Comparison of ENCODE assay signal across 8 cellular contexts in the genomic region with DNA sequence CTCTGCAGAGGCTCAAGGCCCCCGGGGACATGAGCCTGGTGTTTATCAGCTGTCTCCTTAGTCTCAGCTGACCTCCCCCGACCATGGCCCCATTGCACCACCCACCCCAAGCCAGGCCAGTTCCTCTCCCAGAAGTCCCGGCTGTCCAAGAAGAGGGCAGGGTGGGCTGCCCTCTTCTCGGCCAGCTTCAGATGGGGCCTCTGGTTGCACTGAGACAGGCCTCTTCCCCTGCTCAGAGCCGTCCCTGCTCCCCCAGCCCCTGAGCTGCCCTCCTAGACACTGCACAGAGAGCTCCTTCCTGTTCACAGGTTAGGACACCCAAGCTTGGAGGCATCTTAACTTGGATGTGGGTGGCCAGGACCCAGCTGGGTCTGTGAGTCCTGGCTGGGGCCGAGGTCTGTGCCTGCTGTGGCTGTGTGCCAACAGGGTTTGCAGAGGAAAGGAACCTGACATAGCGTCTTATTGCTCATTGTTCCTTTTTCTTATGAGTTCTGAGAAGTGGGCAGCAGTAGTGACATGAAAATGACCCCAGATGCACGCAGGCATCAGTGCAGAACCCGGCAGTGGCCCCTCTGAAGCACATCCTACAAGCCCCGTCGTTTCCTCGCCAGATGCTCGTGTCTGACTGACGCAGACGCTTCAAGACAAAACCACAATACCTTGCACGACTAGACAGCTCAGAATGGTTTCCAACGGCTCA. TPM values are rescaled to one million over a fixed set of nuclear protein-coding genes. Genes with fewer than 3 reads are reported as not detected.
DNase-seq lines count a peak whose midpoint lies in the region; TF ChIP-seq lines count a peak whose summit lies in the region.

No MANE protein-coding gene starts in this region.

- H3K36me3 ChIP-seq in kidney epithelial cell (ENCODE audit: control insufficient read depth, insufficient read depth, low read length) = no peaks in the 10 kb centered on the region

- peaks cover 43% of the 10 kb centered on the region for H3K4me1 Mint-ChIP-seq in activated naive CD8-positive, alpha-beta T cell (ENCODE audit: low read depth)

- peak; percentile 47 for DNase-seq in NCI-H1694 treated with DMSO at 0.1 percent for 48 hours (lab: John Stamatoyannopoulos, UW)
- no peak for DNase-seq in NCI-H1694 (lab: John Stamatoyannopoulos, UW)
- peak; percentile 88 for DNase-seq in SIG-M5 treated with dmso at 0.1 percent for 504 hours (lab: John Stamatoyannopoulos, UW; ENCODE audit: unreplicated experiment)
- DNase-seq in kidney epithelial cell (ENCODE audit: low read depth) = no peak
- peak; percentile 53 to 56 for DNase-seq in stimulated activated CD8-positive, alpha-beta memory T cell treated with anti-CD3 and anti-CD28 coated beads, Interleukin-15, amount 100 ng/mL, for 4 hours (ENCODE audit: low read depth in 2 of 2)
- no peak for DNase-seq in NCI-H82 (lab: John Stamatoyannopoulos, UW)
- DNase-seq in GOT3 (lab: John Stamatoyannopoulos, UW) = no peak

- peak overlapping the region; percentile 32 for H3K4me3 ChIP-seq in kidney epithelial cell (ENCODE audit: low read depth, low read length)

- H3K9me3 Mint-ChIP-seq in activated naive CD8-positive, alpha-beta T cell (ENCODE audit: low read depth) = no peaks in the 10 kb centered on the region

- no peaks in the 10 kb centered on the region for H3K27me3 ChIP-seq in kidney epithelial cell (ENCODE audit: control insufficient read depth, insufficient read depth, low read length)

- H3K36me3 Mint-ChIP-seq in activated naive CD8-positive, alpha-beta T cell = peaks cover 2% of the 10 kb centered on the region

- peak overlapping the region; percentile 97 for H3K27ac Mint-ChIP-seq in activated naive CD8-positive, alpha-beta T cell

- peak overlapping the region; percentile 87 for H3K4me3 Mint-ChIP-seq in activated naive CD8-positive, alpha-beta T cell

- no peaks in the 10 kb centered on the region for H3K27me3 Mint-ChIP-seq in activated naive CD8-positive, alpha-beta T cell

- no peak for TF ChIP-seq CTCF in kidney epithelial cell (IDR thresholded peaks at IDR 0.05; ENCODE audit: insufficient read depth, low read length, poor library complexity, severe bottlenecking)

RNA-seq across cellular contexts. Expression of a gene that starts 5.5 kb away (rescaled TPM):
- 60.2 and 73.5 TPM in 2 replicates for total RNA-seq in kidney epithelial cell

RNA-seq across cellular contexts. Expression of a gene that starts 9.6 kb away (rescaled TPM):
- total RNA-seq in kidney epithelial cell = 12.0 and 14.8 TPM in 2 replicates

RNA-seq across cellular contexts. Expression of a gene that starts 20.7 kb away (rescaled TPM):
- 0.33 and 1.1 TPM in 2 replicates for total RNA-seq in kidney epithelial cell

RNA-seq across cellular contexts. Expression of a gene that starts 53.6 kb away (rescaled TPM):
- 27.2 and 33.6 TPM in 2 replicates for total RNA-seq in kidney epithelial cell

RNA-seq across cellular contexts. Expression of a gene that starts 59.9 kb away (rescaled TPM):
- 21.1 and 34.8 TPM in 2 replicates for total RNA-seq in kidney epithelial cell

Comparison
In these comparisons a context has a peak if more than half of its experiments do, and no peak if none do; other contexts are left out.
1. DNase-seq: peak in NCI-H1694 treated with DMSO at 0.1 percent for 48 hours (single experiment), SIG-M5 treated with dmso at 0.1 percent for 504 hours (single experiment) and stimulated activated CD8-positive, alpha-beta memory T cell treated with anti-CD3 and anti-CD28 coated beads, Interleukin-15, amount 100 ng/mL, for 4 hours (2 of 2); none in NCI-H1694 (single experiment), kidney epithelial cell (single experiment), NCI-H82 (single experiment) and GOT3 (single experiment).